Comparison of ENCODE assay signal across 10 cellular contexts in genomic region chr12:53492188-53492587, GRCh38. TPM values are rescaled to one million over a fixed set of nuclear protein-coding genes. Genes with fewer than 3 reads are reported as not detected.
DNase-seq lines count a peak whose midpoint lies in the region; ATAC-seq and TF ChIP-seq lines count a peak whose summit lies in the region.
"Had no signal": no experiment of that assay in that cellular context is flagged by ENCODE, and none has a peak within 500 bp of the region (broad histone marks: within the 10 kb centered on the region; RNA-seq: fewer than 3 reads in every experiment).

No MANE protein-coding gene starts in this region.

- no peak for TF ChIP-seq POLR2A in IMR-90 (IDR thresholded peaks at IDR 0.05; ENCODE audit: low read depth, low read length)

- POLR2A ChIA-PET in AG04450 (lab: Yijun Ruan, JAX) (interaction anchor here (1.1 to 1.5 kb wide), 4 partner anchors 8 to 20 kb away, joined by 4 to 14 read pairs (median 6); partner anchors contain the start of gene TARBP2), IMR-90 (lab: Charles Lee; ENCODE audit: unreplicated experiment) (interaction anchor here (1.3 kb wide), 1 partner anchor 9 kb away, joined by 4 read pairs; the partner anchor contains the start of gene TARBP2)
- POLR2A ChIA-PET in naive thymus-derived CD4-positive, alpha-beta T cell (lab: Charles Lee) = interaction anchor here (1.2 to 5.1 kb wide), 4 partner anchors 9 to 113 kb away, joined by 3 to 31 read pairs (median 7); partner anchors contain the start of genes SP1 and TARBP2

- H3K4me3 Mint-ChIP-seq in chondrocyte (ENCODE audit: unreplicated experiment) = peak overlapping the region; percentile 86
- H3K4me3 Mint-ChIP-seq in naive thymus-derived CD4-positive, alpha-beta T cell = peak overlapping the region; percentile 79 to 98 (median 92)

- 84% methylated on average over 6 of the region's 20 CpGs; no CpG with 5 or more reads in 1 of the 2 experiments for WGBS in IMR-90 (ENCODE audit: extremely low coverage in 2 of 2, insufficient read length in 1 of 2), 2 experiments

- H3K27me3 ChIP-seq in AG04450 (ENCODE audit: control insufficient read depth, insufficient read depth, low read length) = no peaks in the 10 kb centered on the region
- H3K27me3 ChIP-seq in IMR-90 (ENCODE audit: control insufficient read depth, insufficient read depth, low read length) = no peaks in the 10 kb centered on the region
- H3K27me3 ChIP-seq in naive thymus-derived CD4-positive, alpha-beta T cell (ENCODE audit: control insufficient read depth in 2 of 2, insufficient read depth in 2 of 2, low read length in 2 of 2) = no peaks in the 10 kb centered on the region

- H3K79me1 ChIP-seq in IMR-90 (ENCODE audit: low read depth in 1 of 2, low read length in 2 of 2) = peaks cover 27 to 77% of the 10 kb centered on the region in 2 experiments

- TF ChIP-seq CTCF in AG04450 (IDR thresholded peaks at IDR 0.05; ENCODE audit: low read depth, low read length) (no peak), IMR-90 (conservative IDR thresholded peaks at IDR 0.05; ENCODE audit: low read depth, low read length) (no peak), chondrocyte (IDR thresholded peaks at IDR 0.05) (no peak)

- no peaks in the 10 kb centered on the region for H3K27me3 Mint-ChIP-seq in chondrocyte (ENCODE audit: low read depth)
- no peaks in the 10 kb centered on the region for H3K27me3 Mint-ChIP-seq in naive thymus-derived CD4-positive, alpha-beta T cell

- peak overlapping the region; percentile 44 for H3K4me2 ChIP-seq in IMR-90 (ENCODE audit: low read depth, low read length)

- H3K4me1 ChIP-seq in IMR-90 (ENCODE audit: control insufficient read depth, insufficient read depth, low read length) = peaks cover 22% of the 10 kb centered on the region
- peaks cover 12 to 14% of the 10 kb centered on the region in 2 donors for H3K4me1 ChIP-seq in naive thymus-derived CD4-positive, alpha-beta T cell (ENCODE audit: control insufficient read depth in 2 of 2, insufficient read depth in 2 of 2, low read length in 2 of 2)

- H4K8ac ChIP-seq in IMR-90 (ENCODE audit: low read depth in 2 of 2, low read length in 2 of 2) = peak overlapping the region; percentile 72 to 80; a peak in 3 of 4 replicates

- peak overlapping the region; percentile 7; the same call in 1 of the 2 replicates for H3K23ac ChIP-seq in IMR-90 (ENCODE audit: low read depth, low read length)

- peaks cover 8% of the 10 kb centered on the region for H3K36me3 ChIP-seq in IMR-90 (ENCODE audit: control insufficient read depth, insufficient read depth, low read length)
- H3K36me3 ChIP-seq in naive thymus-derived CD4-positive, alpha-beta T cell (ENCODE audit: control insufficient read depth in 2 of 3, insufficient read depth in 3 of 3, low read length in 3 of 3) = peaks cover 0 to 7% (median 0%) of the 10 kb centered on the region in 3 experiments

- in situ Hi-C loops in IMR-90 (cut with MboI; ENCODE audit: low sequenced_read_pairs) = no loop called here

- H3K27ac ChIP-seq in AG04450 (ENCODE audit: low read depth, low read length) (no peak overlapping the region), IMR-90 (ENCODE audit: insufficient read depth, low read length) (peak overlapping the region; percentile 95; the same call in 1 of the 2 replicates)
- peak overlapping the region; percentile 87 for H3K27ac ChIP-seq in naive thymus-derived CD4-positive, alpha-beta T cell (ENCODE audit: low read depth, low read length)

- H3K14ac ChIP-seq in IMR-90 (replicated peaks; ENCODE audit: low read depth, low read length) = peak overlapping the region; percentile 26; the same call in 1 of the 2 replicates

- ATAC-seq in IMR-90 (ENCODE audit: low read depth) = no peak
- ATAC-seq in naive thymus-derived CD4-positive, alpha-beta T cell = no peak
- ATAC-seq in HG03571 (IDR thresholded peaks at IDR 0.05; ENCODE audit: unreplicated experiment) = no peak

- H4K5ac ChIP-seq in IMR-90 (ENCODE audit: low read depth, low read length) = no peak overlapping the region; the same call in 1 of the 2 replicates

- H3K27ac Mint-ChIP-seq in chondrocyte (ENCODE audit: unreplicated experiment) = peak overlapping the region; percentile 98
- peak overlapping the region; percentile 82 to 98 (median 95) for H3K27ac Mint-ChIP-seq in naive thymus-derived CD4-positive, alpha-beta T cell

- peak overlapping the region; percentile 61; the same call in 1 of the 2 replicates for H3K9ac ChIP-seq in IMR-90 (ENCODE audit: low read depth, low read length)

- peak overlapping the region; percentile 31 for H4K91ac ChIP-seq in IMR-90 (ENCODE audit: insufficient read depth, low read depth, low read length)

- no peak overlapping the region for H2BK20ac ChIP-seq in IMR-90 (ENCODE audit: low read depth, low read length)

- dilution Hi-C loops in IMR-90 (cut with HindIII; ENCODE audit: low sequenced_read_pairs, unreplicated experiment) = no loop called here

- H4K20me1 ChIP-seq in IMR-90 (ENCODE audit: insufficient read depth, low read length) = peaks cover 17% of the 10 kb centered on the region

- CTCF ChIA-PET in AG04450 (lab: Charles Lee) = interaction anchor here (0.6 to 1.1 kb wide), 2 partner anchors 170 to 312 kb away, joined by 3 to 5 read pairs; partner anchors contain the start of genes AAAS and ZNF740
- CTCF ChIA-PET in IMR-90 (lab: Yijun Ruan, JAX) = interaction anchor here (0.6 to 1.5 kb wide), 2 partner anchors 11 to 468 kb away, joined by 3 read pairs; no protein-coding TSS in a partner anchor
- CTCF ChIA-PET in naive thymus-derived CD4-positive, alpha-beta T cell (lab: Charles Lee) = interaction anchor here (0.6 to 2.1 kb wide), 5 partner anchors 9 to 51 kb away, joined by 3 to 7 read pairs (median 3); partner anchors contain the start of gene TARBP2

- intact Hi-C loops in IMR-90 (cut with micrococcal nuclease) = no loop called here
- intact Hi-C loops in naive thymus-derived CD4-positive, alpha-beta T cell (cut with micrococcal nuclease) = loop anchor here (2.0 kb wide), 3 partner anchors 13 to 111 kb away; partner anchors contain the start of genes PCBP2 (in 2 of the 2) and SP1 (in 2 of the 2)

- H3K9me3 ChIP-seq in AG04450 (ENCODE audit: control insufficient read depth, insufficient read depth, low read length) (no peaks in the 10 kb centered on the region), IMR-90 (ENCODE audit: control insufficient read depth, insufficient read depth, low read length) (no peaks in the 10 kb centered on the region)
- H3K9me3 ChIP-seq in naive thymus-derived CD4-positive, alpha-beta T cell (ENCODE audit: control insufficient read depth in 2 of 3, low read length in 3 of 3) = no peaks in the 10 kb centered on the region

- peak overlapping the region; percentile 33 for H2AK9ac ChIP-seq in IMR-90 (replicated peaks; ENCODE audit: low read depth, low read length, poor library complexity)

- DNase-seq in AG04450 (ENCODE audit: low read depth, low spot score) = no peak
- no peak for DNase-seq in IMR-90
- no peak for DNase-seq in chondrocyte (ENCODE audit: low spot score)
- DNase-seq in naive thymus-derived CD4-positive, alpha-beta T cell = peak in 2 of 9 donors; percentile 20 to 31
- no peak for DNase-seq in NCI-H446 (lab: John Stamatoyannopoulos, UW)
- no peak for DNase-seq in stimulated activated CD4-positive, alpha-beta T cell treated with anti-CD3 and anti-CD28 coated beads, Interleukin-2, amount 100 ng/mL, for 48 hours
- no peak for DNase-seq in kidney glomerular epithelial cell (lab: John Stamatoyannopoulos, UW)

- H3K4me3 ChIP-seq in AG04450 (ENCODE audit: low read depth, low read length) = peak overlapping the region; percentile 60
- H3K4me3 ChIP-seq in IMR-90 (ENCODE audit: insufficient read depth, low read depth, low read length) = no peak overlapping the region
- H3K4me3 ChIP-seq in naive thymus-derived CD4-positive, alpha-beta T cell (ENCODE audit: low read length) = no peak overlapping the region

- H3K9me3 Mint-ChIP-seq in chondrocyte (ENCODE audit: low read depth) = no peaks in the 10 kb centered on the region
- H3K9me3 Mint-ChIP-seq in naive thymus-derived CD4-positive, alpha-beta T cell = peaks cover 0 to 2% (median 0%) of the 10 kb centered on the region in 11 donors

- peak overlapping the region; percentile 90; the same call in 1 of the 2 replicates for H2AK5ac ChIP-seq in IMR-90 (ENCODE audit: low read depth, low read length)

- TF ChIP-seq RAD21 in IMR-90 (IDR thresholded peaks at IDR 0.05; ENCODE audit: low read length) = no peak

- no TSS peak for BruUV-seq in IMR-90 (replicated peaks; lab: Mats Ljungman, UMichigan)

- H2AFZ ChIP-seq in IMR-90 (replicated peaks; ENCODE audit: low read length, poor library complexity) = no peak overlapping the region

- H3K9me1 ChIP-seq in IMR-90 (ENCODE audit: insufficient read depth, low read length) = peaks cover 37% of the 10 kb centered on the region

- H2BK15ac ChIP-seq in IMR-90 (ENCODE audit: low read depth, low read length) = peak overlapping the region; percentile 56; the same call in 1 of the 3 replicates

- 0 out of 2 replicates have a peak overlapping the region, but pooled peaks have one; percentile 42 for H2BK120ac ChIP-seq in IMR-90 (ENCODE audit: low read depth, low read length)

- peak overlapping the region; percentile 86 for H3K4ac ChIP-seq in IMR-90 (ENCODE audit: low read depth, low read length)

- no peaks in the 10 kb centered on the region for H3K36me3 Mint-ChIP-seq in chondrocyte (ENCODE audit: low read depth)
- peaks cover 0 to 4% (median 0%) of the 10 kb centered on the region in 5 donors for H3K36me3 Mint-ChIP-seq in naive thymus-derived CD4-positive, alpha-beta T cell

- no peak overlapping the region for H2BK5ac ChIP-seq in IMR-90 (ENCODE audit: low read depth, low read length, poor library complexity, severe bottlenecking)

- peak overlapping the region; percentile 9; the same call in 1 of the 2 replicates for H3K56ac ChIP-seq in IMR-90 (ENCODE audit: extremely low read depth, insufficient read depth, low read length)

- H3K18ac ChIP-seq in IMR-90 (ENCODE audit: low read depth, low read length) = 0 out of 2 replicates have a peak overlapping the region, but pooled peaks have one; percentile 38

- H3K4me1 Mint-ChIP-seq in chondrocyte (ENCODE audit: low read depth) = peaks cover 39% of the 10 kb centered on the region
- peaks cover 19 to 42% (median 32%) of the 10 kb centered on the region in 7 donors for H3K4me1 Mint-ChIP-seq in naive thymus-derived CD4-positive, alpha-beta T cell

RNA-seq across cellular contexts. Expression of gene MAP3K12, which starts 7.1 kb away (rescaled TPM):
- polyA plus RNA-seq in AG04450 (2011; rRNA removed) (35.7 and 46.1 TPM in 2 replicates), IMR-90 (2012; rRNA removed) (48.6 and 52.5 TPM in 2 replicates)
- 52.1 and 64.6 TPM in 2 replicates for polyA minus RNA-seq in AG04450 (2011; rRNA and poly(A)+ RNA removed)
- total RNA-seq in IMR-90 (2012; rRNA removed) (20.6 and 29.0 TPM in 2 replicates), chondrocyte (25.5 to 30.6 TPM (median 26.9 TPM) in 3 replicates)
- polyA plus RNA-seq in IMR-90 (2012; cell fraction: cytosol; rRNA removed) = 18.8 and 22.6 TPM in 2 replicates
- polyA plus RNA-seq in IMR-90 (2012; cell fraction: nucleus; rRNA removed; ENCODE audit: low replicate concordance) = 284 and 449 TPM in 2 replicates
- total RNA-seq in naive thymus-derived CD4-positive, alpha-beta T cell = 10 to 100 TPM; 21.8 to 29.7 (median 23.0) TPM
- 1 to 10 TPM; 4.9 to 6.6 TPM for polyA plus RNA-seq in naive thymus-derived CD4-positive, alpha-beta T cell

RNA-seq across cellular contexts. Expression of gene TARBP2, which starts 8.9 kb away (rescaled TPM):
- polyA plus RNA-seq in AG04450 (2011; rRNA removed) (25.0 and 33.0 TPM in 2 replicates), IMR-90 (2012; rRNA removed) (46.1 and 49.6 TPM in 2 replicates)
- 19.7 and 26.4 TPM in 2 replicates for polyA minus RNA-seq in AG04450 (2011; rRNA and poly(A)+ RNA removed)
- total RNA-seq in IMR-90 (2012; rRNA removed) (27.4 and 27.8 TPM in 2 replicates), chondrocyte (23.5 to 34.0 TPM (median 24.1 TPM) in 3 replicates)
- 31.9 and 38.5 TPM in 2 replicates for polyA plus RNA-seq in IMR-90 (2012; cell fraction: cytosol; rRNA removed)
- polyA plus RNA-seq in IMR-90 (2012; cell fraction: nucleus; rRNA removed; ENCODE audit: low replicate concordance) = 128 and 140 TPM in 2 replicates
- 10 to 100 TPM; 25.1 to 45.2 (median 40.7) TPM for total RNA-seq in naive thymus-derived CD4-positive, alpha-beta T cell
- 10 to 100 TPM; 30.9 to 34.2 TPM for polyA plus RNA-seq in naive thymus-derived CD4-positive, alpha-beta T cell

RNA-seq across cellular contexts. Expression of gene NPFF, which starts 15.1 kb away (rescaled TPM):
- not detected in 2 replicates for polyA plus RNA-seq in AG04450 (2011; rRNA removed)
- polyA minus RNA-seq in AG04450 (2011; rRNA and poly(A)+ RNA removed) = not detected in 2 replicates
- not detected in 2 replicates for total RNA-seq in IMR-90 (2012; rRNA removed)
- polyA plus RNA-seq in IMR-90 (2012; rRNA removed) = not detected in 2 replicates
- polyA plus RNA-seq in IMR-90 (2012; cell fraction: cytosol; rRNA removed) = not detected in 2 replicates
- polyA plus RNA-seq in IMR-90 (2012; cell fraction: nucleus; rRNA removed; ENCODE audit: low replicate concordance) = 0.87 TPM in 1 of 2 replicates, not detected in the other
- 0.92 TPM in 1 of 3 replicates, not detected in the others for total RNA-seq in chondrocyte
- total RNA-seq in naive thymus-derived CD4-positive, alpha-beta T cell = not detected
- not detected for polyA plus RNA-seq in naive thymus-derived CD4-positive, alpha-beta T cell
- total RNA-seq: renal cortical epithelial cell, SK-MEL-5 had no signal

RNA-seq across cellular contexts. Expression of gene PCBP2, which starts 40.3 kb away (rescaled TPM):
- polyA plus RNA-seq in AG04450 (2011; rRNA removed) (286 and 408 TPM in 2 replicates), IMR-90 (2012; rRNA removed) (409 and 586 TPM in 2 replicates)
- 1,032 and 1,271 TPM in 2 replicates for polyA minus RNA-seq in AG04450 (2011; rRNA and poly(A)+ RNA removed)
- total RNA-seq in IMR-90 (2012; rRNA removed) (190 and 198 TPM in 2 replicates), chondrocyte (601 to 638 TPM (median 611 TPM) in 3 replicates)
- 248 and 496 TPM in 2 replicates for polyA plus RNA-seq in IMR-90 (2012; cell fraction: cytosol; rRNA removed)
- polyA plus RNA-seq in IMR-90 (2012; cell fraction: nucleus; rRNA removed; ENCODE audit: low replicate concordance) = 390 and 761 TPM in 2 replicates
- total RNA-seq in naive thymus-derived CD4-positive, alpha-beta T cell = 1,000 to 10,000 TPM in 2 of 5 experiments, 100 to 1,000 TPM in 3; 737 to 1,110 (median 928) TPM
- polyA plus RNA-seq in naive thymus-derived CD4-positive, alpha-beta T cell = 100 to 1,000 TPM; 148 to 158 TPM

RNA-seq across cellular contexts. Expression of gene PRR13, which starts 50.7 kb away (rescaled TPM):
- 71.4 and 92.8 TPM in 2 replicates for polyA plus RNA-seq in AG04450 (2011; rRNA removed)
- 78.8 and 83.9 TPM in 2 replicates for polyA minus RNA-seq in AG04450 (2011; rRNA and poly(A)+ RNA removed)
- total RNA-seq in IMR-90 (2012; rRNA removed) = 25.5 and 31.4 TPM in 2 replicates
- 95.7 and 114 TPM in 2 replicates for polyA plus RNA-seq in IMR-90 (2012; rRNA removed)
- polyA plus RNA-seq in IMR-90 (2012; cell fraction: cytosol; rRNA removed) = 64.4 and 67.7 TPM in 2 replicates
- 27.8 and 46.6 TPM in 2 replicates for polyA plus RNA-seq in IMR-90 (2012; cell fraction: nucleus; rRNA removed; ENCODE audit: low replicate concordance)
- total RNA-seq in chondrocyte = 96.2 to 110 TPM (median 102 TPM) in 3 replicates
- 100 to 1,000 TPM; 147 to 215 (median 201) TPM for total RNA-seq in naive thymus-derived CD4-positive, alpha-beta T cell
- polyA plus RNA-seq in naive thymus-derived CD4-positive, alpha-beta T cell = 100 to 1,000 TPM; 493 to 529 TPM
